In genomic region chr18:31206787-31207381, GRCh38 we compare ENCODE assay signal across 8 cellular contexts. TPM values are rescaled to one million over a fixed set of nuclear protein-coding genes. Genes with fewer than 3 reads are reported as not detected.
A peak's percentile ranks its signal among the peaks of the same experiment; 100 is the strongest.
DNase-seq lines count a peak whose midpoint lies in the region; ATAC-seq and TF ChIP-seq lines count a peak whose summit lies in the region.
"Had no signal": no experiment of that assay in that cellular context is flagged by ENCODE, and none has a peak within 500 bp of the region (broad histone marks: within the 10 kb centered on the region; RNA-seq: fewer than 3 reads in every experiment).

No MANE protein-coding gene starts in this region.

- H3K27me3 Mint-ChIP-seq in chondrocyte (ENCODE audit: low read depth) (peaks cover 14% of the 10 kb centered on the region), immature natural killer cell (ENCODE audit: low read depth in 3 of 3) (peaks cover 0 to 2% (median 0%) of the 10 kb centered on the region in 3 donors)

- H3K4me3 Mint-ChIP-seq in chondrocyte (ENCODE audit: unreplicated experiment) = peak overlapping the region; percentile 31
- H3K4me3 Mint-ChIP-seq in immature natural killer cell = no peak overlapping the region

- H3K27ac ChIP-seq in mucosa of rectum (ENCODE audit: low read depth in 2 of 2, low read length in 2 of 2) = peak overlapping the region; percentile 87 to 92

- H3K9me3 ChIP-seq in mucosa of rectum (ENCODE audit: control insufficient read depth in 2 of 2, low read length in 2 of 2) = no peaks in the 10 kb centered on the region

- DNase-seq in NCI-H2029 treated with DMSO at 0.1 percent for 48 hours (lab: John Stamatoyannopoulos, UW) (peak; percentile 15), chondrocyte (ENCODE audit: low spot score) (no peak), immature natural killer cell (no peak)
- DNase-seq in activated T-cell treated with anti-CD3 and anti-CD28 coated beads, Interleukin-2, amount 50 U/mL, for 48 hours = no peak

- H3K27me3 ChIP-seq in mucosa of rectum (ENCODE audit: control insufficient read depth in 2 of 2, insufficient read depth in 2 of 2, low read length in 2 of 2) = no peaks in the 10 kb centered on the region

- H3K36me3 Mint-ChIP-seq in chondrocyte (ENCODE audit: low read depth) (peaks cover 3% of the 10 kb centered on the region), immature natural killer cell (no peaks in the 10 kb centered on the region)

- H3K27ac Mint-ChIP-seq in chondrocyte (ENCODE audit: unreplicated experiment) (peak overlapping the region; percentile 49), immature natural killer cell (no peak overlapping the region)

- H3K4me3 ChIP-seq in mucosa of rectum (ENCODE audit: low read length in 2 of 2) = peak overlapping the region; percentile 58 to 61

- ATAC-seq in GM18870 (IDR thresholded peaks at IDR 0.05; ENCODE audit: unreplicated experiment) (peak; percentile 95), HG02840 (IDR thresholded peaks at IDR 0.05; ENCODE audit: low FRiP score, unreplicated experiment) (peak; percentile 81)

- H3K9me3 Mint-ChIP-seq in chondrocyte (ENCODE audit: low read depth) (no peaks in the 10 kb centered on the region), immature natural killer cell (peaks cover 0 to 13% (median 10%) of the 10 kb centered on the region in 6 donors)

- H3K36me3 ChIP-seq in mucosa of rectum (ENCODE audit: control insufficient read depth in 2 of 2, insufficient read depth in 2 of 2, low read length in 2 of 2) = no peaks in the 10 kb centered on the region

- TF ChIP-seq CTCF in chondrocyte (IDR thresholded peaks at IDR 0.05) = peak; percentile 43

- peaks cover 8 to 47% of the 10 kb centered on the region in 2 donors for H3K4me1 ChIP-seq in mucosa of rectum (ENCODE audit: control insufficient read depth in 2 of 2, insufficient read depth in 2 of 2, low read length in 2 of 2)

- peaks cover 9% of the 10 kb centered on the region for H3K4me1 Mint-ChIP-seq in chondrocyte (ENCODE audit: low read depth)
- no peaks in the 10 kb centered on the region for H3K4me1 Mint-ChIP-seq in immature natural killer cell

- peak overlapping the region; percentile 58 to 69 for H3K9ac ChIP-seq in mucosa of rectum (ENCODE audit: low read depth in 1 of 2, low read length in 2 of 2)

RNA-seq across cellular contexts. Expression of gene DSC1, which starts 44.2 kb away (rescaled TPM):
- not detected in 3 replicates for total RNA-seq in chondrocyte
- polyA plus RNA-seq in immature natural killer cell = 1 to 10 TPM in 1 of 3 donors, not detected in 2; 1.5 TPM
- polyA plus RNA-seq: neural cell had no signal
